8 cellular contexts compared by ENCODE assay signal in the genomic region with DNA sequence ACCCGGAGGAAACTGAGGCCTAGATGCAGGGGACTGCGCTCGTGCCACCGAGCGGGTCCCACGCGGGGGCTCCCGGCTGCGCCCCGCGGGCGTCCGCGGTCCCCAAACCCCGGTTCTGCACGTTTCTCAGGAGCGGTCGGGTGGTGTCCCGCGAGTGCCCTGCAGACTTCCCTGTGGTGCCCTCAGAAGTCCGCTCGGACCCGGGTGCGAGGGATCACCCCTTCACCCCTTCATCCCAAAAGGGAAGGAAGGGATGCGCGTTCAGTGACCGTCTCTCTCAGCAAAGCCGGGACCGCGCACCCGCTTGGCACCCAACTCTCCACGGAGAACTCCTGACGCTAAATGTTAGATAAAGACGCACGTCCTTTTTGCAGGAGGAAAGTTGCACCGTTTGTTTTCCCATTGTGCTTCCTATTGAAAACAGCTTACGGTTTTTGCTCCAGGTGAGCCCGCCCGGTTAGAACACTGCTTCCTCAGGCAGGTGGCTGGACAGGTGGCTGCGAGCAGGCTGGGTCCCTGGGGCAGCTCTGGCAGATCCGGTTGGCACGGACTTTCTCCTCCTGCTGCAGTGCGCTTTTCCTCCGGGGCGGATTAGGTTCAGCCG. TPM values are rescaled to one million over a fixed set of nuclear protein-coding genes. Genes with fewer than 3 reads are reported as not detected.
DNase-seq lines count a peak whose midpoint lies in the region; ATAC-seq and TF ChIP-seq lines count a peak whose summit lies in the region.

No MANE protein-coding gene starts in this region.

- DNase-seq in DMS 273 (lab: John Stamatoyannopoulos, UW; ENCODE audit: unreplicated experiment): peak; percentile 73
- DNase-seq in DMS 273 treated with DMSO at 0.1 percent for 48 hours (lab: John Stamatoyannopoulos, UW): no peak
- DNase-seq in epithelial cell of proximal tubule (ENCODE audit: low read depth): no peak
- peak; percentile 20 for DNase-seq in natural killer cell

- H3K27ac Mint-ChIP-seq in natural killer cell: peak overlapping the region; percentile 86 to 93

- H3K4me1 Mint-ChIP-seq in natural killer cell: peaks cover 66 to 76% of the 10 kb centered on the region in 2 donors

- H3K4me3 ChIP-seq in epithelial cell of proximal tubule (ENCODE audit: low read depth, low read length): peak overlapping the region; percentile 81

- H3K4me3 Mint-ChIP-seq in natural killer cell: peak overlapping the region; percentile 83

- no peaks in the 10 kb centered on the region for H3K27me3 Mint-ChIP-seq in natural killer cell (ENCODE audit: low read depth in 2 of 2)

- ATAC-seq in HG02763 (IDR thresholded peaks at IDR 0.05; ENCODE audit: unreplicated experiment) (peak; percentile 6), natural killer cell (no peak), GM21367 (IDR thresholded peaks at IDR 0.05; ENCODE audit: unreplicated experiment) (no peak), HG02884 (IDR thresholded peaks at IDR 0.05; ENCODE audit: unreplicated experiment) (no peak)

- no peaks in the 10 kb centered on the region for H3K9me3 Mint-ChIP-seq in natural killer cell

- no peak for TF ChIP-seq CTCF in VCaP (conservative IDR thresholded peaks at IDR 0.05)
- TF ChIP-seq CTCF in epithelial cell of proximal tubule (conservative IDR thresholded peaks at IDR 0.05; ENCODE audit: low read depth, low read length): no peak
- no peak for TF ChIP-seq CTCF in natural killer cell (IDR thresholded peaks at IDR 0.05)

- intact Hi-C loops in natural killer cell (cut with micrococcal nuclease): loop anchor here (5.0 kb wide), 1 partner anchor 103 kb away; the partner anchor contains the start of gene ATG16L1

- H3K36me3 Mint-ChIP-seq in natural killer cell: no peaks in the 10 kb centered on the region

- peak overlapping the region; percentile 82 for H3K27ac ChIP-seq in VCaP

RNA-seq across cellular contexts. Expression of gene DGKD, which starts 0.8 kb away (rescaled TPM):
- total RNA-seq in epithelial cell of proximal tubule (10.3 and 24.5 TPM in 2 replicates), natural killer cell (100 to 1,000 TPM; 299 to 456 (median 329) TPM)

RNA-seq across cellular contexts. Expression of gene SAG, which starts 47.5 kb away (rescaled TPM):
- total RNA-seq in epithelial cell of proximal tubule: not detected in 2 replicates
- under 1 TPM; 0.11 to 0.33 (median 0.12) TPM for total RNA-seq in natural killer cell

Comparison
In these comparisons a context has a peak if more than half of its experiments do, and no peak if none do; other contexts are left out.
1. DNase-seq: peak in DMS 273 (single experiment) and natural killer cell (single experiment); none in DMS 273 treated with DMSO at 0.1 percent for 48 hours (single experiment) and epithelial cell of proximal tubule (single experiment).
2. RNA of gene DGKD, which starts 0.8 kb away (total RNA-seq): 299 to 456 TPM in natural killer cell; 10.3 to 24.5 TPM in epithelial cell of proximal tubule; every median in the first group is over 10 times any median in the second.